Comparison of ENCODE assay signal across 1 cellular context in genomic region chr11:47264119-47264915, GRCh38.
TF ChIP-seq lines count a peak whose summit lies in the region.

No MANE protein-coding gene starts in this region.

TF ChIP-seq in SK-N-SH treated with all-trans-retinoic acid at 6 μM for 48 hours, 23 proteins besides CTCF, POLR2A, EP300 and RAD21 (continued from another document):
- no peak for TF ChIP-seq TSHZ2 (CRISPR knock-in tag; IDR thresholded peaks at IDR 0.05)
- no peak for TF ChIP-seq OSR1 (CRISPR knock-in tag; IDR thresholded peaks at IDR 0.05)
- TF ChIP-seq RARB (CRISPR knock-in tag; IDR thresholded peaks at IDR 0.05) = no peak
- TF ChIP-seq ZNF70 (CRISPR knock-in tag; IDR thresholded peaks at IDR 0.05) = no peak
- no peak for TF ChIP-seq SNAI2 (CRISPR knock-in tag; IDR thresholded peaks at IDR 0.05)
- TF ChIP-seq ZNF8 (CRISPR knock-in tag; IDR thresholded peaks at IDR 0.05) = no peak
- TF ChIP-seq BACH2 (CRISPR knock-in tag; IDR thresholded peaks at IDR 0.05; ENCODE audit: borderline replicate concordance) = no peak
- no peak for TF ChIP-seq TCF4 (CRISPR knock-in tag; IDR thresholded peaks at IDR 0.05; ENCODE audit: borderline replicate concordance)
- TF ChIP-seq GLIS3 (CRISPR knock-in tag; IDR thresholded peaks at IDR 0.05) = no peak
- TF ChIP-seq, protein P1, sequence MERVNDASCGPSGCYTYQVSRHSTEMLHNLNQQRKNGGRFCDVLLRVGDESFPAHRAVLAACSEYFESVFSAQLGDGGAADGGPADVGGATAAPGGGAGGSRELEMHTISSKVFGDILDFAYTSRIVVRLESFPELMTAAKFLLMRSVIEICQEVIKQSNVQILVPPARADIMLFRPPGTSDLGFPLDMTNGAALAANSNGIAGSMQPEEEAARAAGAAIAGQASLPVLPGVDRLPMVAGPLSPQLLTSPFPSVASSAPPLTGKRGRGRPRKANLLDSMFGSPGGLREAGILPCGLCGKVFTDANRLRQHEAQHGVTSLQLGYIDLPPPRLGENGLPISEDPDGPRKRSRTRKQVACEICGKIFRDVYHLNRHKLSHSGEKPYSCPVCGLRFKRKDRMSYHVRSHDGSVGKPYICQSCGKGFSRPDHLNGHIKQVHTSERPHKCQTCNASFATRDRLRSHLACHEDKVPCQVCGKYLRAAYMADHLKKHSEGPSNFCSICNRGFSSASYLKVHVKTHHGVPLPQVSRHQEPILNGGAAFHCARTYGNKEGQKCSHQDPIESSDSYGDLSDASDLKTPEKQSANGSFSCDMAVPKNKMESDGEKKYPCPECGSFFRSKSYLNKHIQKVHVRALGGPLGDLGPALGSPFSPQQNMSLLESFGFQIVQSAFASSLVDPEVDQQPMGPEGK (CRISPR knock-in tag; IDR thresholded peaks at IDR 0.05; ENCODE audit: borderline replicate concordance) = no peak
- no peak for TF ChIP-seq ARNTL (CRISPR knock-in tag; IDR thresholded peaks at IDR 0.05; ENCODE audit: borderline replicate concordance, low read depth)
- no peak for TF ChIP-seq ISL1 (CRISPR knock-in tag; IDR thresholded peaks at IDR 0.05)
- TF ChIP-seq, protein P2, sequence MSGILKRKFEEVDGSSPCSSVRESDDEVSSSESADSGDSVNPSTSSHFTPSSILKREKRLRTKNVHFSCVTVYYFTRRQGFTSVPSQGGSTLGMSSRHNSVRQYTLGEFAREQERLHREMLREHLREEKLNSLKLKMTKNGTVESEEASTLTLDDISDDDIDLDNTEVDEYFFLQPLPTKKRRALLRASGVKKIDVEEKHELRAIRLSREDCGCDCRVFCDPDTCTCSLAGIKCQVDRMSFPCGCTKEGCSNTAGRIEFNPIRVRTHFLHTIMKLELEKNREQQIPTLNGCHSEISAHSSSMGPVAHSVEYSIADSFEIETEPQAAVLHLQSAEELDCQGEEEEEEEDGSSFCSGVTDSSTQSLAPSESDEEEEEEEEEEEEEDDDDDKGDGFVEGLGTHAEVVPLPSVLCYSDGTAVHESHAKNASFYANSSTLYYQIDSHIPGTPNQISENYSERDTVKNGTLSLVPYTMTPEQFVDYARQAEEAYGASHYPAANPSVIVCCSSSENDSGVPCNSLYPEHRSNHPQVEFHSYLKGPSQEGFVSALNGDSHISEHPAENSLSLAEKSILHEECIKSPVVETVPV (CRISPR knock-in tag; IDR thresholded peaks at IDR 0.05) = no peak
- TF ChIP-seq CREB5 (CRISPR knock-in tag; IDR thresholded peaks at IDR 0.05; ENCODE audit: low read depth) = no peak
- TF ChIP-seq ZFP30 (CRISPR knock-in tag; IDR thresholded peaks at IDR 0.05) = no peak
